10 cellular contexts compared by ENCODE assay signal in the genomic region with DNA sequence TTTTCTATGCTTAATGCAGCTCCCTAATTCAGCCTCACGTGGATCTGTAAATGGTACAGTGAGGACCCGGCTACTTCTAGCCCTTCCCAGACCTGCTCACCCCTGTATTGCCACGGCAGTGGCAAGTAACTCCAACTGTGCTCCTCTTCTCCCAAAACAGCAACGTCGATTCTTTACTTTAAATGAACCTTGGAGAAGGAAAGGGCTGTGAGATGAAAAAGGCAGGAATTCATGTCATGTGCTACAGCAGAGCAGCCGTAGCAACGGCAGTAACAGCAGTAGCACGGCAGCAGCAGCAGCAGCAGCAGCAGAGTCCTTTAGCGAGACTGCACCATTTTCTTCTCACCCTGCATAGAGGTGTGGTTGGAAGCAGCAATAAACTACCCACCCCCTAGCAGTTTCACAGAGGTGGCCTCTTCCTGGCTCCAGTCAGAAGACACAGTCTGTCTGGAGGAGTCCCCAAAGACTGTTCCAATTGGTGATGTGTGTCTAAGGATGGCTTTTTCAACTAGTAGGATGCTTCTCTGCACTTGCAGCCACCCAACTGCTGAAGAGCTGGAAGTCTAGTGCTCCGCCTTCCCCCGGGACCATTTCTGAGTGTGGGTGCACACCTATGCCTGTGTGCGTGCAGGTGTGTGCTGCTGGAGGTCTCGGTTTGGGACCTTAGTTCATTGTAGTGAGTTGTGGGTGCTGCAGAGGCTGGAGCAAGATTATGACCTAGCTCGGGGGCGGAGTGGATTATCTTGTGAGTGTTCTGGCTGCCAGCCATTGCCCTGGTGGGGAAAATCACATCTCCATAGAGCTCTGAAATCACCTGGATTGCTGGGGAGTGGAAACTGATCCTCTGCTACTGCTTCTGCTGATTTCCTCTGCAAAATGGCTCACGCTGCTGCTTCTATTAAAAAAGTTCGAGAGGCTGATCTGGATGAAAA.
A peak's percentile ranks its signal among the peaks of the same experiment; 100 is the strongest.
DNase-seq lines count a peak whose midpoint lies in the region; ATAC-seq lines count a peak whose summit lies in the region.
"Had no signal": no experiment of that assay in that cellular context is flagged by ENCODE, and none has a peak within 500 bp of the region (broad histone marks: within the 10 kb centered on the region; RNA-seq: fewer than 3 reads in every experiment).

No MANE protein-coding gene starts in this region.

- no peaks in the 10 kb centered on the region for H3K9me3 Mint-ChIP-seq in T-cell

- in situ Hi-C loops in ACHN (cut with HindIII; ENCODE audit: low pct_ligation_motif_present, low pct_unique_long_range_greater_than_20kb, low sequenced_read_pairs): no loop called here

- DNase-seq in ACHN: peak; percentile 28
- DNase-seq in NCI-H187 (lab: John Stamatoyannopoulos, UW): peak; percentile 51 to 55
- peak; percentile 50 for DNase-seq in ecto neural progenitor cell (ENCODE audit: low spot score)
- DNase-seq in midbrain (lab: John Stamatoyannopoulos, UW): peak; percentile 53
- DNase-seq in HT-29 (ENCODE audit: low spot score): no peak
- no peak for DNase-seq in SKM-1 treated with dmso at 0.1 percent for 144 hours (lab: John Stamatoyannopoulos, UW; ENCODE audit: unreplicated experiment)
- no peak for DNase-seq in T-cell
- DNase-seq: activated CD4-positive, alpha-beta T cell treated with anti-CD3 and anti-CD28 coated beads for 36 hours; MG63 had no signal

- POLR2A ChIA-PET in T-cell (lab: Charles Lee): no interaction called here

- H3K36me3 Mint-ChIP-seq in T-cell: no peaks in the 10 kb centered on the region

- ATAC-seq in GM18867 (IDR thresholded peaks at IDR 0.05; ENCODE audit: unreplicated experiment): no peak
- ATAC-seq in T-cell (replicated peaks in 1 of 4): no peak
- ATAC-seq: activated CD4-positive, alpha-beta T cell treated with anti-CD3 and anti-CD28 coated beads for 36 hours had no signal

- H3K27ac Mint-ChIP-seq in T-cell: no peak overlapping the region
- H3K27ac Mint-ChIP-seq: activated CD4-positive, alpha-beta T cell treated with anti-CD3 and anti-CD28 coated beads for 36 hours had no signal

- CTCF ChIA-PET in T-cell (lab: Charles Lee): no interaction called here

- no peaks in the 10 kb centered on the region for H3K27me3 Mint-ChIP-seq in T-cell

- H3K4me1 Mint-ChIP-seq in T-cell: no peaks in the 10 kb centered on the region
- H3K4me1 Mint-ChIP-seq: activated CD4-positive, alpha-beta T cell treated with anti-CD3 and anti-CD28 coated beads for 36 hours had no signal

- H3K4me3 Mint-ChIP-seq in T-cell: no peak overlapping the region
- H3K4me3 Mint-ChIP-seq: activated CD4-positive, alpha-beta T cell treated with anti-CD3 and anti-CD28 coated beads for 36 hours had no signal

Comparison
In these comparisons a context has a peak if more than half of its experiments do, and no peak if none do; other contexts are left out.
1. DNase-seq: peak in ACHN (single experiment), NCI-H187 (2 of 2), ecto neural progenitor cell (single experiment) and midbrain (single experiment); none in HT-29 (single experiment), SKM-1 treated with dmso at 0.1 percent for 144 hours (single experiment) and T-cell (0 of 34).